ENCODE assay signal across 8 cellular contexts in genomic region chr6:34391711-34392496, GRCh38. TPM values are rescaled to one million over a fixed set of nuclear protein-coding genes. Genes with fewer than 3 reads are reported as not detected.
A peak's percentile ranks its signal among the peaks of the same experiment; 100 is the strongest.
DNase-seq lines count a peak whose midpoint lies in the region; ATAC-seq, FAIRE-seq and TF ChIP-seq lines count a peak whose summit lies in the region.

No MANE protein-coding gene starts in this region.

- no peaks in the 10 kb centered on the region for H3K9me1 ChIP-seq in endothelial cell of umbilical vein (replicated peaks; ENCODE audit: control insufficient read depth, extremely low read depth, insufficient read depth, low read length)

- BruUV-seq in endothelial cell of umbilical vein (replicated peaks; lab: Mats Ljungman, UMichigan) = no TSS peak

- H3K9me3 ChIP-seq in BLaER1 treated with 17β-estradiol and CSF1 and Interleukin-3, amounts not matched to agents 10 nM and 100 nM (replicated peaks in 1 of 11) = peaks cover 7 to 39% (median 25%) of the 10 kb centered on the region in 11 experiments
- H3K9me3 ChIP-seq in endothelial cell of umbilical vein (replicated peaks; ENCODE audit: control insufficient read depth, insufficient read depth, low read length) = no peaks in the 10 kb centered on the region

- peak; percentile 72 for FAIRE-seq in endothelial cell of umbilical vein (lab: Jason Lieb, UNC)

- ATAC-seq in HG03378 (IDR thresholded peaks at IDR 0.05; ENCODE audit: unreplicated experiment) = peak; percentile 20

- POLR2A ChIA-PET in endothelial cell of umbilical vein (lab: Charles Lee) = interaction anchor here (1.2 to 1.7 kb wide), 2 partner anchors 34 to 147 kb away, joined by 3 to 4 read pairs; partner anchors contain the start of gene RPS10

- DNase-seq in NCI-H748 treated with DMSO at 0.1 percent for 48 hours (lab: John Stamatoyannopoulos, UW) (peak; percentile 41), endothelial cell of umbilical vein (ENCODE audit: low read depth, low spot score) (peak; percentile 61), mucosa of gallbladder (ENCODE audit: low spot score) (peak; percentile 29)
- peak; percentile 26 to 48 (median 27) for DNase-seq in activated CD8-positive, alpha-beta memory T cell treated with anti-CD3 and anti-CD28 coated beads for 48 hours (ENCODE audit: low read depth in 2 of 3, low spot score in 2 of 3)
- peak; percentile 33 for DNase-seq in stimulated activated CD8-positive, alpha-beta memory T cell treated with anti-CD3 and anti-CD28 coated beads, Interleukin-4, amount 100 ng/mL, for 24 hours (ENCODE audit: low read depth)

- peak overlapping the region; percentile 96 to 99 (median 98) for H3K27ac ChIP-seq in BLaER1 treated with 17β-estradiol and CSF1 and Interleukin-3, amounts not matched to agents 10 nM and 100 nM
- peak overlapping the region; percentile 27 for H3K27ac ChIP-seq in endothelial cell of umbilical vein (ENCODE audit: insufficient read depth, low read depth, low read length)

- H3K4me2 ChIP-seq in BLaER1 treated with 17β-estradiol and CSF1 and Interleukin-3, amounts not matched to agents 10 nM and 100 nM = peak overlapping the region; percentile 72 to 93 (median 83)
- peak overlapping the region; percentile 98 for H3K4me2 ChIP-seq in endothelial cell of umbilical vein (ENCODE audit: insufficient read depth, low read length)

- peaks cover 4 to 28% (median 16%) of the 10 kb centered on the region in 11 experiments; a peak in 14 of 22 replicates for H3K36me3 ChIP-seq in BLaER1 treated with 17β-estradiol and CSF1 and Interleukin-3, amounts not matched to agents 10 nM and 100 nM
- no peaks in the 10 kb centered on the region for H3K36me3 ChIP-seq in endothelial cell of umbilical vein (ENCODE audit: control insufficient read depth in 2 of 2, extremely low read depth in 1 of 2, insufficient read depth in 2 of 2, low read length in 2 of 2)

- intact Hi-C loops in endothelial cell of umbilical vein (cut with micrococcal nuclease) = loop anchor here (1.0 to 5.0 kb wide), 7 partner anchors 22 to 196 kb away; partner anchors contain the start of gene SMIM29

- H4K20me1 ChIP-seq in BLaER1 treated with 17β-estradiol and CSF1 and Interleukin-3, amounts not matched to agents 10 nM and 100 nM = peaks cover under 1 to 43% (median 21%) of the 10 kb centered on the region in 11 experiments; a peak in 17 of 22 replicates
- no peaks in the 10 kb centered on the region for H4K20me1 ChIP-seq in endothelial cell of umbilical vein (replicated peaks; ENCODE audit: control insufficient read depth, extremely low read depth, insufficient read depth, low read length)

- H3K4me1 ChIP-seq in BLaER1 treated with 17β-estradiol and CSF1 and Interleukin-3, amounts not matched to agents 10 nM and 100 nM = peaks cover 38 to 57% (median 47%) of the 10 kb centered on the region in 10 experiments
- H3K4me1 ChIP-seq in endothelial cell of umbilical vein (ENCODE audit: control insufficient read depth, extremely low read depth, insufficient read depth, low read length) = peaks cover 11% of the 10 kb centered on the region

- H3K79me2 ChIP-seq in endothelial cell of umbilical vein (ENCODE audit: control insufficient read depth, insufficient read depth, low read length) = peaks cover 52% of the 10 kb centered on the region

- H3K27me3 ChIP-seq in BLaER1 treated with 17β-estradiol and CSF1 and Interleukin-3, amounts not matched to agents 10 nM and 100 nM = no peaks in the 10 kb centered on the region
- no peaks in the 10 kb centered on the region for H3K27me3 ChIP-seq in endothelial cell of umbilical vein (ENCODE audit: control insufficient read depth in 2 of 2, insufficient read depth in 2 of 2, low read length in 2 of 2)

- TF ChIP-seq POLR2A in GM19193 (IDR thresholded peaks at IDR 0.05; ENCODE audit: extremely low read depth, insufficient read depth, insufficient read length) (peak; percentile 54), endothelial cell of umbilical vein (IDR thresholded peaks at IDR 0.05; ENCODE audit: low read depth, low read length) (peak; percentile 58)

- no peak for TF ChIP-seq CTCF in endothelial cell of umbilical vein (IDR thresholded peaks at IDR 0.05; ENCODE audit: extremely low read depth in 1 of 2, insufficient read depth in 1 of 2, low read depth in 1 of 2, low read length in 2 of 2)

- peak overlapping the region; percentile 55 for H2AFZ ChIP-seq in endothelial cell of umbilical vein (ENCODE audit: low read depth, low read length)

- peak overlapping the region; percentile 92 to 99 (median 98) for H3K9ac ChIP-seq in BLaER1 treated with 17β-estradiol and CSF1 and Interleukin-3, amounts not matched to agents 10 nM and 100 nM
- H3K9ac ChIP-seq in endothelial cell of umbilical vein (replicated peaks; ENCODE audit: extremely low read depth, insufficient read depth, low read length) = peak overlapping the region; percentile 79

- CTCF ChIA-PET in endothelial cell of umbilical vein (lab: Charles Lee) = interaction anchor here (1.2 to 4.5 kb wide), 8 partner anchors 9 to 196 kb away, joined by 3 to 35 read pairs (median 5); partner anchors contain the start of gene SMIM29

- H3K4me3 ChIP-seq in BLaER1 treated with 17β-estradiol and CSF1 and Interleukin-3, amounts not matched to agents 10 nM and 100 nM = peak overlapping the region; percentile 80 to 100 (median 95)
- peak overlapping the region; percentile 84 to 98 (median 96) for H3K4me3 ChIP-seq in endothelial cell of umbilical vein (replicated peaks in 1 of 3; ENCODE audit: insufficient read depth in 1 of 3, low read depth in 1 of 3, low read length in 3 of 3)

- dilution Hi-C loops in endothelial cell of umbilical vein (cut with MboI; ENCODE audit: extremely low pct_ligation_motif_present, low sequenced_read_pairs) = no loop called here

TF ChIP-seq in endothelial cell of umbilical vein, 7 proteins besides CTCF, POLR2A, EP300 and RAD21:
- TF ChIP-seq MYC (IDR thresholded peaks at IDR 0.05; ENCODE audit: low read depth, low read length) (peak; percentile 55), FOS (IDR thresholded peaks at IDR 0.05; ENCODE audit: borderline replicate concordance, insufficient read depth, low read length) (no peak)

RNA-seq across cellular contexts. Expression of gene NUDT3, which starts 0.6 kb away (rescaled TPM):
- total RNA-seq in endothelial cell of umbilical vein = 30.9 and 31.7 TPM in 2 replicates
- polyA plus RNA-seq in endothelial cell of umbilical vein = 10.9 and 11.9 TPM in 2 replicates
- 15.6 and 15.8 TPM in 2 replicates for polyA plus RNA-seq in endothelial cell of umbilical vein (2011; cell fraction: cytosol; rRNA removed)
- 16.5 and 18.9 TPM in 2 replicates for polyA plus RNA-seq in endothelial cell of umbilical vein (2011; cell fraction: nucleus; rRNA removed)
- 5.4 and 5.8 TPM in 2 replicates for polyA plus RNA-seq in endothelial cell of umbilical vein (2012)
- polyA minus RNA-seq in endothelial cell of umbilical vein = 31.0 and 32.2 TPM in 2 replicates
- 18.6 TPM for polyA minus RNA-seq in endothelial cell of umbilical vein (2011; cell fraction: cytosol; rRNA and poly(A)+ RNA removed)
- polyA minus RNA-seq in endothelial cell of umbilical vein (2011; cell fraction: nucleus; rRNA and poly(A)+ RNA removed) = 11.4 and 16.3 TPM in 2 replicates
- total RNA-seq in mucosa of gallbladder = 30.7 TPM

RNA-seq across cellular contexts. Expression of gene RPS10, which starts 34.0 kb away (rescaled TPM):
- 1,295 and 1,416 TPM in 2 replicates for total RNA-seq in endothelial cell of umbilical vein
- polyA plus RNA-seq in endothelial cell of umbilical vein = 5,496 and 6,036 TPM in 2 replicates
- 5,042 and 6,173 TPM in 2 replicates for polyA plus RNA-seq in endothelial cell of umbilical vein (2011; cell fraction: cytosol; rRNA removed)
- polyA plus RNA-seq in endothelial cell of umbilical vein (2011; cell fraction: nucleus; rRNA removed) = 1,206 and 1,299 TPM in 2 replicates
- 2,319 and 2,342 TPM in 2 replicates for polyA plus RNA-seq in endothelial cell of umbilical vein (2012)
- 1,263 and 1,381 TPM in 2 replicates for polyA minus RNA-seq in endothelial cell of umbilical vein
- 837 TPM for polyA minus RNA-seq in endothelial cell of umbilical vein (2011; cell fraction: cytosol; rRNA and poly(A)+ RNA removed)
- 112 TPM in 2 replicates for polyA minus RNA-seq in endothelial cell of umbilical vein (2011; cell fraction: nucleus; rRNA and poly(A)+ RNA removed)
- total RNA-seq in mucosa of gallbladder = 896 TPM

Comparison
In these comparisons a context has a peak if more than half of its experiments do, and no peak if none do; other contexts are left out.
1. Peak in every context shown above with its lines: DNase-seq, ATAC-seq, H3K4me3 ChIP-seq and H3K27ac ChIP-seq.